In genomic region chr3:100912571-100912970, GRCh38 we compare ENCODE assay signal across 25 cellular contexts.
"Had no signal": no experiment of that assay in that cellular context is flagged by ENCODE, and none has a peak within 500 bp of the region (broad histone marks: within the 10 kb centered on the region; RNA-seq: fewer than 3 reads in every experiment).

No MANE protein-coding gene starts in this region.

- ATAC-seq: effector memory CD8-positive, alpha-beta T cell; left cardiac atrium; left lung; naive thymus-derived CD4-positive, alpha-beta T cell; sciatic nerve; upper lobe of right lung had no signal

- H3K9ac ChIP-seq: neural progenitor cell had no signal

- H3K4me1 Mint-ChIP-seq: naive thymus-derived CD4-positive, alpha-beta T cell; stimulated activated effector memory CD8-positive, alpha-beta T cell treated with anti-CD3 and anti-CD28 coated beads, Interleukin-12 subunit alpha, Interleukin-12 subunit beta, amount 100 ng/mL, for 72 hours had no signal

- H3K36me3 ChIP-seq: esophagus squamous epithelium, left lung, neural progenitor cell, prostate gland, right atrium auricular region, thoracic aorta, transverse colon, upper lobe of right lung, uterus had no signal

- H3K4me3 ChIP-seq: esophagus squamous epithelium, left lung, neural progenitor cell, prostate gland, right atrium auricular region, thoracic aorta, transverse colon, upper lobe of right lung, uterus had no signal

- H3K4me2 ChIP-seq: neural progenitor cell had no signal

- H3K27ac ChIP-seq: left lung, neural progenitor cell, prostate gland, thoracic aorta, transverse colon, upper lobe of right lung, uterus had no signal

- H3K27me3 ChIP-seq: esophagus squamous epithelium, left lung, neural progenitor cell, right atrium auricular region, transverse colon, upper lobe of right lung, uterus had no signal

- H2AFZ ChIP-seq: neural progenitor cell had no signal

- H3K36me3 Mint-ChIP-seq: naive thymus-derived CD4-positive, alpha-beta T cell; neural progenitor cell; stimulated activated effector memory CD8-positive, alpha-beta T cell treated with anti-CD3 and anti-CD28 coated beads, Interleukin-12 subunit alpha, Interleukin-12 subunit beta, amount 100 ng/mL, for 72 hours had no signal

- H3K4me3 Mint-ChIP-seq: effector memory CD8-positive, alpha-beta T cell; naive thymus-derived CD4-positive, alpha-beta T cell; nephron; neural progenitor cell; stimulated activated effector memory CD8-positive, alpha-beta T cell treated with anti-CD3 and anti-CD28 coated beads, Interleukin-12 subunit alpha, Interleukin-12 subunit beta, amount 100 ng/mL, for 72 hours; stimulated activated naive CD8-positive, alpha-beta T cell treated with anti-CD3 and anti-CD28 coated beads, Interleukin-15, Interleukin-2, amounts not matched to agents 100 ng/mL and 50 ng/mL, for 24 hours had no signal

- H3K27ac Mint-ChIP-seq: effector memory CD8-positive, alpha-beta T cell; naive thymus-derived CD4-positive, alpha-beta T cell; nephron; neural progenitor cell; stimulated activated effector memory CD8-positive, alpha-beta T cell treated with anti-CD3 and anti-CD28 coated beads, Interleukin-12 subunit alpha, Interleukin-12 subunit beta, amount 100 ng/mL, for 72 hours; stimulated activated naive CD8-positive, alpha-beta T cell treated with anti-CD3 and anti-CD28 coated beads, Interleukin-15, Interleukin-2, amounts not matched to agents 100 ng/mL and 50 ng/mL, for 24 hours had no signal

- DNase-seq: cortex of kidney; effector memory CD8-positive, alpha-beta T cell; erythroblast; esophagus squamous epithelium; foreskin melanocyte; hypothalamus; kidney; left cardiac atrium; left lung; mesendoderm; midbrain; naive thymus-derived CD4-positive, alpha-beta T cell; stimulated activated CD4-positive, alpha-beta T cell treated with anti-CD3 and anti-CD28 coated beads, Interleukin-2, amount 100 ng/mL, for 24 hours; stimulated activated CD4-positive, alpha-beta T cell treated with anti-CD3 and anti-CD28 coated beads, Interleukin-4, amount 100 ng/mL, for 24 hours; transverse colon; upper lobe of right lung; uterus had no signal

- H3K9me3 ChIP-seq: esophagus squamous epithelium, left lung, prostate gland, right atrium auricular region, thoracic aorta, transverse colon, upper lobe of right lung, uterus had no signal

- H3K9me3 Mint-ChIP-seq: neural progenitor cell; stimulated activated effector memory CD8-positive, alpha-beta T cell treated with anti-CD3 and anti-CD28 coated beads, Interleukin-12 subunit alpha, Interleukin-12 subunit beta, amount 100 ng/mL, for 72 hours; stimulated activated naive CD8-positive, alpha-beta T cell treated with anti-CD3 and anti-CD28 coated beads, Interleukin-15, Interleukin-2, amounts not matched to agents 100 ng/mL and 50 ng/mL, for 24 hours had no signal

- H3K4me1 ChIP-seq: left lung, neural progenitor cell, prostate gland, right atrium auricular region, upper lobe of right lung, uterus had no signal
